ENCODE assay signal across 8 cellular contexts in the genomic region with DNA sequence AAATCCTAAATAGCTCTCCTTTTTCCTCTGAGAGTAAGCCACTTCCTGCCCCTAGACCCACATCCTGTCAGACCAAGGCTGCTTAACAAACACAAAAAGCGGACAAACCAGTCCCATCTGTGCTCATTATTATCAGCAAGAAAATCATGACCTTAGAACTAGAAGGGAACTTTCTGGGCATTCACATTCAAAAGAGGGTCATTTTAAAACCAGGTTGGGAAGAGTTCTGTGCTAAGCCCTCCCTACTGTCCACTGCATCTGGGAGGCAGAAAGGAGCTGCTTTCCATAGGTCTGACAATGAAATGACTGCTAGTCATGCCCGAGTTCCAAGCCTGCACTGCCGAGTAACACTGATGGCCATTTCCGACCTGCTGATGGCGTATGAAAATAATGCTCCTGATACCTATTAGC. TPM values are rescaled to one million over a fixed set of nuclear protein-coding genes. Genes with fewer than 3 reads are reported as not detected.
A peak's percentile ranks its signal among the peaks of the same experiment; 100 is the strongest.
DNase-seq lines count a peak whose midpoint lies in the region; ATAC-seq and TF ChIP-seq lines count a peak whose summit lies in the region.

No MANE protein-coding gene starts in this region.

- H3K79me2 ChIP-seq in OCI-LY7 (ENCODE audit: insufficient read depth, low read depth, low read length) (peaks cover 100% of the 10 kb centered on the region), trophoblast cell (ENCODE audit: control insufficient read depth, insufficient read depth, low read length, poor library complexity) (peaks cover 18% of the 10 kb centered on the region)

- H3K27me3 ChIP-seq in effector memory CD4-positive, alpha-beta T cell (replicated peaks; ENCODE audit: control insufficient read depth, insufficient read depth, low read length, poor library complexity, severe bottlenecking): no peaks in the 10 kb centered on the region
- H3K27me3 ChIP-seq in trophoblast cell (ENCODE audit: insufficient read depth, low read length): no peaks in the 10 kb centered on the region

- CTCF ChIA-PET in OCI-LY7 (lab: Charles Lee; ENCODE audit: unreplicated experiment): no interaction called here

- DNase-seq in AG08395 (ENCODE audit: low spot score) (peak; percentile 28), OCI-LY7 (ENCODE audit: low spot score) (peak; percentile 87), trophoblast cell (peak; percentile 88 to 94), NCI-H345 treated with DMSO at 0.1 percent for 48 hours (lab: John Stamatoyannopoulos, UW; ENCODE audit: unreplicated experiment) (no peak), mesenteric fat pad (ENCODE audit: low spot score) (no peak)
- peak in 2 of 3 donors; percentile 30 to 55 for DNase-seq in effector memory CD4-positive, alpha-beta T cell

- H3K9me2 ChIP-seq in OCI-LY7 (ENCODE audit: insufficient read depth, low read length): no peaks in the 10 kb centered on the region

- H3K18ac ChIP-seq in trophoblast cell (ENCODE audit: low read length): no peak overlapping the region

- no peak overlapping the region for H2AFZ ChIP-seq in OCI-LY7 (ENCODE audit: low read length)
- no peak overlapping the region for H2AFZ ChIP-seq in trophoblast cell (ENCODE audit: insufficient read depth, low read length, poor library complexity)

- H2BK12ac ChIP-seq in trophoblast cell (ENCODE audit: low read length): no peak overlapping the region

- H3K9me3 ChIP-seq in OCI-LY7 (ENCODE audit: low read length) (no peaks in the 10 kb centered on the region), trophoblast cell (ENCODE audit: insufficient read depth, low read depth, low read length) (no peaks in the 10 kb centered on the region)
- H3K9me3 ChIP-seq in effector memory CD4-positive, alpha-beta T cell (ENCODE audit: control insufficient read depth, low read length): no peaks in the 10 kb centered on the region

- no peak overlapping the region for H4K91ac ChIP-seq in trophoblast cell (ENCODE audit: low read depth, low read length)

- no peak overlapping the region for H2BK120ac ChIP-seq in trophoblast cell (ENCODE audit: insufficient read depth, low read length, poor library complexity)

- peaks cover 9% of the 10 kb centered on the region for H3K79me1 ChIP-seq in trophoblast cell (ENCODE audit: low read length)

- H3K14ac ChIP-seq in trophoblast cell (ENCODE audit: low read length): peak overlapping the region; percentile 8

- H3K4me2 ChIP-seq in OCI-LY7 (ENCODE audit: low read length) (peak overlapping the region; percentile 80), trophoblast cell (ENCODE audit: low read length) (peak overlapping the region; percentile 27)

- H4K20me1 ChIP-seq in OCI-LY7 (ENCODE audit: insufficient read depth, low read length): peaks cover 48% of the 10 kb centered on the region

- ATAC-seq in GM18498 (IDR thresholded peaks at IDR 0.05; ENCODE audit: unreplicated experiment) (peak; percentile 66), HG02938 (IDR thresholded peaks at IDR 0.05; ENCODE audit: unreplicated experiment) (peak; percentile 58)

- no peak overlapping the region for H3K9ac ChIP-seq in trophoblast cell (ENCODE audit: low read length)

- H3K23ac ChIP-seq in trophoblast cell (ENCODE audit: low read length): no peak overlapping the region

- no peak overlapping the region for H2AK5ac ChIP-seq in trophoblast cell (ENCODE audit: low read length)

- POLR2A ChIA-PET in OCI-LY7 (lab: Charles Lee): interaction anchor here (0.6 to 1.5 kb wide), 11 partner anchors 8 to 566 kb away, joined by 3 to 8 read pairs (median 3); a partner anchor contains a TSS

- H3K27ac ChIP-seq in OCI-LY7 (ENCODE audit: low read depth, low read length, poor library complexity, severe bottlenecking): peak overlapping the region; percentile 100
- H3K27ac ChIP-seq in effector memory CD4-positive, alpha-beta T cell (ENCODE audit: insufficient read depth, low read length, poor library complexity, severe bottlenecking): peak overlapping the region; percentile 60
- H3K27ac ChIP-seq in trophoblast cell (ENCODE audit: low read depth, low read length): peak overlapping the region; percentile 80

- no peak overlapping the region for H2BK5ac ChIP-seq in trophoblast cell (ENCODE audit: low read depth, low read length, poor library complexity)

- intact Hi-C loops in OCI-LY7 (cut with micrococcal nuclease; ENCODE audit: unreplicated experiment): loop anchor here (10.0 kb wide), 1 partner anchor 921 kb away; a partner anchor contains a TSS

- TF ChIP-seq CTCF in OCI-LY7 (conservative IDR thresholded peaks at IDR 0.05; ENCODE audit: low read length): peak; percentile 32; the same call in 1 of the 2 replicates

- no peak overlapping the region for H3K4ac ChIP-seq in trophoblast cell (ENCODE audit: low read depth, low read length)

- BruUV-seq in OCI-LY7 (replicated peaks; lab: Mats Ljungman, UMichigan): no TSS peak

- H3K4me3 ChIP-seq in OCI-LY7 (ENCODE audit: low read depth, low read length, poor library complexity, severe bottlenecking): peak overlapping the region; percentile 57
- H3K4me3 ChIP-seq in effector memory CD4-positive, alpha-beta T cell (ENCODE audit: insufficient read depth, low read depth, low read length, poor library complexity, severe bottlenecking): peak overlapping the region; percentile 29
- no peak overlapping the region for H3K4me3 ChIP-seq in trophoblast cell (ENCODE audit: low read depth, low read length)

- H4K12ac ChIP-seq in trophoblast cell (ENCODE audit: low read depth, low read length): no peak overlapping the region

- H3K36me3 ChIP-seq in OCI-LY7 (ENCODE audit: insufficient read depth, low read length) (peaks cover 90% of the 10 kb centered on the region), trophoblast cell (ENCODE audit: control insufficient read depth in 1 of 2, insufficient read depth in 2 of 2, low read length in 2 of 2) (peaks cover 13 to 24% of the 10 kb centered on the region in 2 experiments)
- H3K36me3 ChIP-seq in effector memory CD4-positive, alpha-beta T cell (ENCODE audit: control insufficient read depth, insufficient read depth, low read length): peaks cover 17% of the 10 kb centered on the region

- H3K4me1 ChIP-seq in OCI-LY7 (ENCODE audit: insufficient read depth, low read length, poor library complexity, severe bottlenecking) (peaks cover 94% of the 10 kb centered on the region), trophoblast cell (ENCODE audit: control insufficient read depth in 1 of 2, insufficient read depth in 2 of 2, low read length in 2 of 2) (peaks cover 18 to 36% of the 10 kb centered on the region in 2 experiments)
- H3K4me1 ChIP-seq in effector memory CD4-positive, alpha-beta T cell (ENCODE audit: control insufficient read depth, insufficient read depth, low read length, poor library complexity, severe bottlenecking): peaks cover 71% of the 10 kb centered on the region

- WGBS in trophoblast cell (ENCODE audit: extremely low coverage, insufficient coverage, insufficient read length): no CpG with 5 or more reads among the region's 5 CpGs

- H4K8ac ChIP-seq in trophoblast cell (ENCODE audit: low read depth, low read length): no peak overlapping the region

RNA-seq across cellular contexts. Expression of a gene that starts 15.4 kb away (rescaled TPM):
- 268 and 360 TPM in 2 replicates for total RNA-seq in OCI-LY7 (2014; rRNA removed; shearing (Covaris generic))
- total RNA-seq in OCI-LY7 (2022) (415 and 440 TPM in 2 replicates), mesenteric fat pad (43.1 TPM)
- 490 and 492 TPM in 2 replicates for polyA plus RNA-seq in trophoblast cell (2013)

Comparison
In these comparisons a context has a peak if more than half of its experiments do, and no peak if none do; other contexts are left out.
1. DNase-seq: peak in AG08395 (single experiment), OCI-LY7 (single experiment), effector memory CD4-positive, alpha-beta T cell (2 of 3) and trophoblast cell (2 of 2); none in NCI-H345 treated with DMSO at 0.1 percent for 48 hours (single experiment) and mesenteric fat pad (single experiment).
2. Peak in every context shown above with its lines, with median percentiles within 50 percentile points of each other: H3K27ac ChIP-seq.